In the genomic region with DNA sequence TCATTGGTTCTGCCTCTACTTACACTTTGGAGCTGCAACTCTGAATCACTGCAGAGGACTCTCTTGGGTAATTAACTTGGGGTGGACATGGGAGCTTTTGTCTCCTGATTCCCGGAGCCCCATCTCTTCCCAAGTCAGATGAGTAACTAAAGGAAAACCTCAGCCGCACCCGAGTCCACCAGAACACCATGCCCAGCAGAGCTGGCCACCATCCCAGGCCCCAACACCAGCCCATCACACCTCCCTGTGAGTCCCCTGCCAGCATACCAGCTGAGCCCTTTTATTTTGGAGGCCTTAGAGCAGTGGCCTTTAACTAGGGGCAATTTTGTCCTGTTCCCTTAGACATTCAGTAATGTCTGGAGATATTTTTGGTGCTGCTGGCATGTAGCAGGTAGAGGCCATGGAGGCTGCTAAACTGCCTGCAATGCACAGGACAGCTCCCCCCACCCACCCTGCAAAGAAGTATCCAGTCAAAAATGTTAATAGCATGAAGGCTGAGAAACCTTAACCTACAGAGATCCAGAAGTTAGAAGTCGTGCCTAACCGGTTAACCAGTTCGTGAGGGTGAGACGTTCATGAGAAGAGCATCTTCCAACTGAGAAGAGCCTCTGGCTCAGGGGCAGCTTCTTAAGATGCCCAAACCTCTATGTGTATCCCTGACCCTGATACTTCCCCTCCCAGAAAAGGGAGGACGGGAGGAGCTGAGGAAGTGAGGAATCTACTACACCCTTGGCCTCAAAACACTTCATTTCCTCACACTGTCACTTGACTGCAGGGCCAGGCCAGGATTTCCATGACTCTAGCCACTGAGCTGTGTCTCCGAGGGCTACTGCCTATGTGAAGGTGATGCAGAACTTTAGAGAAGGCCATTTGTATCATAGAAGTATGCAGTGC, we compare ENCODE assay signal across 1 cellular context.
TF ChIP-seq lines count a peak whose summit lies in the region.

No MANE protein-coding gene starts in this region.

TF ChIP-seq in IMR-90, 13 proteins besides CTCF, POLR2A, EP300 and RAD21:
- TF ChIP-seq FOS (IDR thresholded peaks at IDR 0.05; ENCODE audit: low read depth, low read length), result no peak
- no peak for TF ChIP-seq SMC3 (IDR thresholded peaks at IDR 0.05; ENCODE audit: low read depth, low read length)
- no peak for TF ChIP-seq MAZ (IDR thresholded peaks at IDR 0.05; ENCODE audit: borderline replicate concordance, low read depth, low read length)
- TF ChIP-seq RFX5 (IDR thresholded peaks at IDR 0.05; ENCODE audit: low read depth, low read length), result no peak
- no peak for TF ChIP-seq MXI1 (IDR thresholded peaks at IDR 0.05; ENCODE audit: borderline replicate concordance, low read depth, low read length)
- no peak for TF ChIP-seq NFE2L2 (IDR thresholded peaks at IDR 0.05; ENCODE audit: low read depth, low read length)
- no peak for TF ChIP-seq CHD1 (IDR thresholded peaks at IDR 0.05; ENCODE audit: low read depth, low read length)
- no peak for TF ChIP-seq CEBPB (IDR thresholded peaks at IDR 0.05; ENCODE audit: low read depth, low read length)
- TF ChIP-seq MAFK (IDR thresholded peaks at IDR 0.05; ENCODE audit: low read depth, low read length), result no peak
- TF ChIP-seq, protein P1, sequence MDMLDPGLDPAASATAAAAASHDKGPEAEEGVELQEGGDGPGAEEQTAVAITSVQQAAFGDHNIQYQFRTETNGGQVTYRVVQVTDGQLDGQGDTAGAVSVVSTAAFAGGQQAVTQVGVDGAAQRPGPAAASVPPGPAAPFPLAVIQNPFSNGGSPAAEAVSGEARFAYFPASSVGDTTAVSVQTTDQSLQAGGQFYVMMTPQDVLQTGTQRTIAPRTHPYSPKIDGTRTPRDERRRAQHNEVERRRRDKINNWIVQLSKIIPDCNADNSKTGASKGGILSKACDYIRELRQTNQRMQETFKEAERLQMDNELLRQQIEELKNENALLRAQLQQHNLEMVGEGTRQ (IDR thresholded peaks at IDR 0.05; ENCODE audit: low read depth, low read length), result no peak
